32 cellular contexts compared by ENCODE assay signal in genomic region chr5:95216136-95216955, GRCh38.
DNase-seq lines count a peak whose midpoint lies in the region; ATAC-seq and TF ChIP-seq lines count a peak whose summit lies in the region.
"Had no signal": no experiment of that assay in that cellular context is flagged by ENCODE, and none has a peak within 500 bp of the region (broad histone marks: within the 10 kb centered on the region; RNA-seq: fewer than 3 reads in every experiment).

No MANE protein-coding gene starts in this region.

- no peak overlapping the region for H3K27ac ChIP-seq in RWPE2 (ENCODE audit: poor library complexity, severe bottlenecking)
- H3K27ac ChIP-seq in spleen = no peak overlapping the region
- H3K27ac ChIP-seq: esophagus squamous epithelium, PC-9, upper lobe of right lung had no signal

- intact Hi-C loops in spleen (cut with DNase I; ENCODE audit: low total_unique reads) = no loop called here

- DNase-seq in NCI-H2171 treated with DMSO at 0.1 percent for 48 hours (lab: John Stamatoyannopoulos, UW) (peak; percentile 11), NCI-H2171 (lab: John Stamatoyannopoulos, UW) (no peak), RWPE2 (ENCODE audit: low spot score) (no peak), fibroblast of pulmonary artery (ENCODE audit: low read depth) (peak; percentile 2), spleen (no peak), LoVo (ENCODE audit: low spot score) (no peak), NCI-H1436 (lab: John Stamatoyannopoulos, UW) (no peak)
- DNase-seq: 8988T; activated CD4-positive, alpha-beta T cell treated with anti-CD3 and anti-CD28 coated beads, Interleukin-2, amount 50 U/mL, for 48 hours; activated CD4-positive, CD25-positive, alpha-beta regulatory T cell treated with anti-CD3 and anti-CD28 coated beads, Interleukin-2, amount 50 U/mL, for 72 hours; activated gamma-delta T cell treated with Interleukin-2 at 50 U/mL for 16 hours; activated naive CD8-positive, alpha-beta T cell treated with anti-CD3 and anti-CD28 coated beads, Interleukin-2, amount 10 ng/mL, durations not matched to agents 7 days and 5 days; activated T-cell treated with anti-CD3 and anti-CD28 coated beads, Interleukin-2, amount 50 U/mL, for 48 hours; aorta; Caco-2; cortex of kidney; DMS79; endodermal cell; esophagus squamous epithelium; left colon; NCI-H1092 treated with DMSO at 0.1 percent for 48 hours; NCI-H2081 treated with DMSO at 0.1 percent for 48 hours; NCI-H510A; PC-9; retina; SHP77 treated with DMSO at 0.1 percent for 48 hours; stimulated activated CD4-positive, alpha-beta T cell treated with anti-CD3 and anti-CD28 coated beads, Interleukin-1b, Interleukin-23, amount 100 ng/mL, for 48 hours; stimulated activated naive CD4-positive, alpha-beta T cell treated with Interleukin-2 at 50 U/mL for 16 hours; upper lobe of right lung had no signal

- TF ChIP-seq CTCF in RWPE2 (IDR thresholded peaks at IDR 0.05; ENCODE audit: poor library complexity, severe bottlenecking) (no peak), fibroblast of pulmonary artery (IDR thresholded peaks at IDR 0.05; ENCODE audit: low read length, missing control alignments) (no peak), spleen (IDR thresholded peaks at IDR 0.05 in 8 of 11, conservative IDR thresholded peaks at IDR 0.05 in 3 of 11) (no peak)

- WGBS in spleen, 5 donors = 51 to 69% (median 63%) methylated on average over 4 of the region's 4 CpGs

- H3K9me3 ChIP-seq in RWPE2 (ENCODE audit: severe bottlenecking) = no peaks in the 10 kb centered on the region
- H3K9me3 ChIP-seq in spleen = no peaks in the 10 kb centered on the region
- H3K9me3 ChIP-seq: Caco-2, esophagus squamous epithelium, upper lobe of right lung had no signal

- 0 out of 3 replicates have a peak, but pooled peaks have one; percentile 40 for ATAC-seq in RWPE2 (ENCODE audit: low read depth)
- ATAC-seq in HG03045 (IDR thresholded peaks at IDR 0.05; ENCODE audit: unreplicated experiment) = no peak
- ATAC-seq: left colon; natural killer cell treated with Interleukin-12 subunit alpha and Interleukin-12 subunit beta and Interleukin-15 and Interleukin-18, amount 100 ng/mL, for 72 hours; upper lobe of right lung had no signal

- H3K4me3 ChIP-seq in RWPE2 (ENCODE audit: severe bottlenecking) = no peak overlapping the region
- H3K4me3 ChIP-seq in fibroblast of pulmonary artery (replicated peaks; ENCODE audit: low read depth, low read length) = no peak overlapping the region
- H3K4me3 ChIP-seq in spleen = no peak overlapping the region
- H3K4me3 ChIP-seq: esophagus squamous epithelium, PC-9, smooth muscle cell, upper lobe of right lung had no signal

- no peaks in the 10 kb centered on the region for H3K36me3 ChIP-seq in RWPE2 (ENCODE audit: low read depth)
- H3K36me3 ChIP-seq in spleen = no peaks in the 10 kb centered on the region
- H3K36me3 ChIP-seq: esophagus squamous epithelium, upper lobe of right lung had no signal

- no peak for TF ChIP-seq POLR2A in spleen (IDR thresholded peaks at IDR 0.05)

- no peaks in the 10 kb centered on the region for H3K27me3 ChIP-seq in RWPE2 (ENCODE audit: insufficient read depth, poor library complexity, severe bottlenecking)
- H3K27me3 ChIP-seq in spleen (replicated peaks in 1 of 7) = no peaks in the 10 kb centered on the region
- H3K27me3 ChIP-seq: esophagus squamous epithelium, upper lobe of right lung had no signal

- H3K4me1 ChIP-seq in RWPE2 (ENCODE audit: insufficient read depth, poor library complexity, severe bottlenecking) (no peaks in the 10 kb centered on the region), spleen (no peaks in the 10 kb centered on the region)
- H3K4me1 ChIP-seq: esophagus squamous epithelium, upper lobe of right lung had no signal

Comparison
In these comparisons a context has a peak if more than half of its experiments do, and no peak if none do; other contexts are left out.
1. DNase-seq: peak in NCI-H2171 treated with DMSO at 0.1 percent for 48 hours (single experiment) and fibroblast of pulmonary artery (single experiment); none in NCI-H2171 (single experiment), RWPE2 (single experiment), spleen (single experiment), LoVo (single experiment) and NCI-H1436 (single experiment).